Comparison of ENCODE assay signal across 1 cellular context in genomic region chr6:7691675-7692452, GRCh38.
TF ChIP-seq lines count a peak whose summit lies in the region.

No MANE protein-coding gene starts in this region.

TF ChIP-seq in K562, 482 proteins besides CTCF, POLR2A, EP300 and RAD21 (continued from another document and continues in another):
- TF ChIP-seq ETV6 (IDR thresholded peaks at IDR 0.05; ENCODE audit: borderline replicate concordance in 1 of 2, low read depth in 2 of 2, low read length in 1 of 2) (no peak), ETV6 (CRISPR knock-in tag; IDR thresholded peaks at IDR 0.05; ENCODE audit: borderline replicate concordance) (no peak), FOXO4 (CRISPR knock-in tag; IDR thresholded peaks at IDR 0.05) (no peak), RFX7 (CRISPR knock-in tag; IDR thresholded peaks at IDR 0.05) (no peak), ARID3B (CRISPR knock-in tag; IDR thresholded peaks at IDR 0.05; ENCODE audit: borderline replicate concordance) (no peak), CEBPG (CRISPR knock-in tag; IDR thresholded peaks at IDR 0.05) (no peak), CEBPG (tag; conservative IDR thresholded peaks at IDR 0.05 in 1 of 2, IDR thresholded peaks at IDR 0.05 in 1 of 2) (no peak), PTTG1 (tag; IDR thresholded peaks at IDR 0.05; ENCODE audit: low read depth) (no peak), ATF6 (CRISPR knock-in tag; IDR thresholded peaks at IDR 0.05) (no peak), PRPF4 (IDR thresholded peaks at IDR 0.05; ENCODE audit: insufficient read depth, low read depth, low read length, poor library complexity, severe bottlenecking) (no peak), SNRNP70 (optimal IDR thresholded peaks at IDR 0.05; ENCODE audit: low read depth, low read length) (no peak), EGR1 (conservative IDR thresholded peaks at IDR 0.05) (no peak), GTF2B (IDR thresholded peaks at IDR 0.05; ENCODE audit: extremely low read depth, insufficient read length) (no peak), MTF1 (CRISPR knock-in tag; IDR thresholded peaks at IDR 0.05; ENCODE audit: borderline replicate concordance) (no peak), CHD1 (IDR thresholded peaks at IDR 0.05; ENCODE audit: low read length) (no peak), MAFG (tag; conservative IDR thresholded peaks at IDR 0.05) (peak; percentile 59), CREB5 (CRISPR knock-in tag; IDR thresholded peaks at IDR 0.05) (no peak), GATAD2A (IDR thresholded peaks at IDR 0.05) (no peak), HEY1 (CRISPR knock-in tag; IDR thresholded peaks at IDR 0.05; ENCODE audit: borderline replicate concordance) (no peak), ZBTB43 (CRISPR knock-in tag; IDR thresholded peaks at IDR 0.05) (no peak), PHTF2 (CRISPR knock-in tag; IDR thresholded peaks at IDR 0.05) (no peak), TCFL5 (CRISPR knock-in tag; conservative IDR thresholded peaks at IDR 0.05) (no peak), BACH1 (tag; IDR thresholded peaks at IDR 0.05) (no peak), SMARCA5 (IDR thresholded peaks at IDR 0.05) (no peak), ZNF696 (CRISPR knock-in tag; conservative IDR thresholded peaks at IDR 0.05) (no peak), SMARCA4 (IDR thresholded peaks at IDR 0.05) (peak; percentile 72; the same call in 1 of the 2 replicates), BHLHE40 (IDR thresholded peaks at IDR 0.05; ENCODE audit: low read length) (peak; percentile 34; the same call in 1 of the 2 replicates), ZNF354B (CRISPR knock-in tag; IDR thresholded peaks at IDR 0.05) (no peak), ZNF175 (CRISPR knock-in tag; IDR thresholded peaks at IDR 0.05; ENCODE audit: low read depth) (no peak), U2AF1 (optimal IDR thresholded peaks at IDR 0.05; ENCODE audit: low read depth, low read length) (no peak), CUX1 (CRISPR knock-in tag; IDR thresholded peaks at IDR 0.05) (no peak), TSC22D4 (tag; IDR thresholded peaks at IDR 0.05) (no peak), ZNF449 (CRISPR knock-in tag; IDR thresholded peaks at IDR 0.05) (no peak), HDAC3 (IDR thresholded peaks at IDR 0.05; ENCODE audit: borderline replicate concordance, partially characterized antibody) (no peak), ZNF324 (CRISPR knock-in tag; IDR thresholded peaks at IDR 0.05) (no peak), KLF1 (tag; IDR thresholded peaks at IDR 0.05) (no peak), ZBTB1 (CRISPR knock-in tag; IDR thresholded peaks at IDR 0.05; ENCODE audit: borderline replicate concordance, low read depth) (no peak), DACH1 (IDR thresholded peaks at IDR 0.05; ENCODE audit: partially characterized antibody) (no peak), CBX3 (IDR thresholded peaks at IDR 0.05; ENCODE audit: borderline replicate concordance in 1 of 2, low read length in 2 of 2) (no peak), CHAMP1 (IDR thresholded peaks at IDR 0.05) (no peak), ZBTB5 (IDR thresholded peaks at IDR 0.05) (no peak), NRF1 (conservative IDR thresholded peaks at IDR 0.05 in 1 of 2, IDR thresholded peaks at IDR 0.05 in 1 of 2) (no peak), NR2C2 (CRISPR knock-in tag; IDR thresholded peaks at IDR 0.05) (no peak), NR2C2 (tag; IDR thresholded peaks at IDR 0.05) (no peak), ZBED1 (IDR thresholded peaks at IDR 0.05) (no peak), ILK (tag; IDR thresholded peaks at IDR 0.05; ENCODE audit: borderline replicate concordance, low read depth) (no peak), ZC3H11A (IDR thresholded peaks at IDR 0.05; ENCODE audit: low read depth, low read length) (no peak)
